Comparison of ENCODE assay signal across 12 cellular contexts in genomic region chr2:183998041-183998796, GRCh38.
A peak's percentile ranks its signal among the peaks of the same experiment; 100 is the strongest.
DNase-seq lines count a peak whose midpoint lies in the region; ATAC-seq and TF ChIP-seq lines count a peak whose summit lies in the region.
"Had no signal": no experiment of that assay in that cellular context is flagged by ENCODE, and none has a peak within 500 bp of the region (broad histone marks: within the 10 kb centered on the region; RNA-seq: fewer than 3 reads in every experiment).

No MANE protein-coding gene starts in this region.

- H3K9ac ChIP-seq in KMS-11 (peak overlapping the region; percentile 3; the same call in 1 of the 2 replicates), Karpas-422 (ENCODE audit: low read length) (no peak overlapping the region)

- no peaks in the 10 kb centered on the region; the same call in 1 of the 2 replicates for H3K9me2 ChIP-seq in Karpas-422 (replicated peaks; ENCODE audit: insufficient read depth, low read length)

- ATAC-seq in HG02973 (IDR thresholded peaks at IDR 0.05; ENCODE audit: unreplicated experiment) = peak; percentile 97
- no peak for ATAC-seq in naive thymus-derived CD8-positive, alpha-beta T cell
- ATAC-seq: activated CD8-positive, alpha-beta T cell treated with anti-CD3 and anti-CD28 coated beads for 36 hours; natural killer cell treated with Interleukin-12 subunit alpha and Interleukin-12 subunit beta and Interleukin-15 and Interleukin-18, amount 100 ng/mL, for 72 hours had no signal

- H3K4me3 Mint-ChIP-seq in naive thymus-derived CD8-positive, alpha-beta T cell = no peak overlapping the region
- H3K4me3 Mint-ChIP-seq: activated CD8-positive, alpha-beta T cell treated with anti-CD3 and anti-CD28 coated beads for 36 hours; natural killer cell treated with Interleukin-12 subunit alpha and Interleukin-12 subunit beta and Interleukin-15 and Interleukin-18, amount 100 ng/mL, for 72 hours had no signal

- peaks cover 0 to 2% (median 0%) of the 10 kb centered on the region in 4 donors for H3K4me1 Mint-ChIP-seq in naive thymus-derived CD8-positive, alpha-beta T cell

- no peaks in the 10 kb centered on the region for H3K36me3 ChIP-seq in KMS-11 (ENCODE audit: insufficient read depth)
- no peaks in the 10 kb centered on the region for H3K36me3 ChIP-seq in Karpas-422 (ENCODE audit: insufficient read depth, low read length)
- H3K36me3 ChIP-seq: adrenal gland had no signal

- POLR2A ChIA-PET in naive thymus-derived CD8-positive, alpha-beta T cell (lab: Charles Lee) = no interaction called here

- H3K36me3 Mint-ChIP-seq in naive thymus-derived CD8-positive, alpha-beta T cell = no peaks in the 10 kb centered on the region
- H3K36me3 Mint-ChIP-seq: natural killer cell treated with Interleukin-12 subunit alpha and Interleukin-12 subunit beta and Interleukin-15 and Interleukin-18, amount 100 ng/mL, for 72 hours had no signal

- no peaks in the 10 kb centered on the region for H3K9me3 ChIP-seq in Karpas-422 (ENCODE audit: low read length)
- H3K9me3 ChIP-seq: adrenal gland had no signal

- peak overlapping the region; percentile 63 for H3K27ac ChIP-seq in KMS-11
- H3K27ac ChIP-seq in Karpas-422 (ENCODE audit: low read length) = no peak overlapping the region
- H3K27ac ChIP-seq: adrenal gland had no signal

- DNase-seq in GM13977 (ENCODE audit: low spot score) = peak; percentile 9
- DNase-seq in GM20000 (ENCODE audit: low spot score) = peak; percentile 20
- DNase-seq in NCI-H1048 (lab: John Stamatoyannopoulos, UW) = no peak
- no peak for DNase-seq in naive thymus-derived CD8-positive, alpha-beta T cell
- DNase-seq in Karpas-422 = no peak
- DNase-seq in activated gamma-delta T cell (lab: John Stamatoyannopoulos, UW) = no peak
- DNase-seq: activated CD8-positive, alpha-beta T cell treated with anti-CD3 and anti-CD28 coated beads for 36 hours; adrenal gland; NCI-H2171 had no signal

- H3K79me2 ChIP-seq in KMS-11 (ENCODE audit: insufficient read depth, low read depth) (no peaks in the 10 kb centered on the region), Karpas-422 (ENCODE audit: low read length) (no peaks in the 10 kb centered on the region)

- no peaks in the 10 kb centered on the region for H3K27me3 ChIP-seq in KMS-11 (ENCODE audit: insufficient read depth, low read depth)
- H3K27me3 ChIP-seq in Karpas-422 (ENCODE audit: low read length) = no peaks in the 10 kb centered on the region
- H3K27me3 ChIP-seq: adrenal gland had no signal

- no peak overlapping the region for H3K27ac Mint-ChIP-seq in naive thymus-derived CD8-positive, alpha-beta T cell
- H3K27ac Mint-ChIP-seq: activated CD8-positive, alpha-beta T cell treated with anti-CD3 and anti-CD28 coated beads for 36 hours; natural killer cell treated with Interleukin-12 subunit alpha and Interleukin-12 subunit beta and Interleukin-15 and Interleukin-18, amount 100 ng/mL, for 72 hours had no signal

- H4K20me1 ChIP-seq in KMS-11 (ENCODE audit: insufficient read depth) (no peaks in the 10 kb centered on the region), Karpas-422 (ENCODE audit: insufficient read depth, low read depth, low read length) (no peaks in the 10 kb centered on the region)

- no peaks in the 10 kb centered on the region for H3K27me3 Mint-ChIP-seq in naive thymus-derived CD8-positive, alpha-beta T cell
- H3K27me3 Mint-ChIP-seq: activated CD8-positive, alpha-beta T cell treated with anti-CD3 and anti-CD28 coated beads for 36 hours; natural killer cell treated with Interleukin-12 subunit alpha and Interleukin-12 subunit beta and Interleukin-15 and Interleukin-18, amount 100 ng/mL, for 72 hours had no signal

- H3K4me1 ChIP-seq in KMS-11 (ENCODE audit: low read depth, poor library complexity, severe bottlenecking) (peaks cover 73% of the 10 kb centered on the region), Karpas-422 (ENCODE audit: low read length) (no peaks in the 10 kb centered on the region)
- H3K4me1 ChIP-seq: adrenal gland had no signal

- TF ChIP-seq CTCF in GM13977 (IDR thresholded peaks at IDR 0.05; ENCODE audit: extremely low read depth, insufficient read depth, missing control alignments) (no peak), GM20000 (IDR thresholded peaks at IDR 0.05; ENCODE audit: extremely low read depth, missing control alignments) (no peak), KMS-11 (conservative IDR thresholded peaks at IDR 0.05; ENCODE audit: low read depth, low read length) (no peak)

- peaks cover 0 to 9% (median 0%) of the 10 kb centered on the region in 9 donors for H3K9me3 Mint-ChIP-seq in naive thymus-derived CD8-positive, alpha-beta T cell
- H3K9me3 Mint-ChIP-seq: activated CD8-positive, alpha-beta T cell treated with anti-CD3 and anti-CD28 coated beads for 36 hours had no signal

- peak overlapping the region; percentile 58 for H3K4me2 ChIP-seq in KMS-11
- no peak overlapping the region for H3K4me2 ChIP-seq in Karpas-422 (ENCODE audit: low read depth, low read length, poor library complexity, severe bottlenecking)

- peak overlapping the region; percentile 5; the same call in 1 of the 2 replicates for H2AFZ ChIP-seq in KMS-11 (ENCODE audit: low read depth)
- no peak overlapping the region for H2AFZ ChIP-seq in Karpas-422 (ENCODE audit: low read length)

- in situ Hi-C loops in GM13977 (cut with MboI; ENCODE audit: low pct_unique_long_range_greater_than_20kb, low sequenced_read_pairs, unreplicated experiment) = no loop called here

- H3K4me3 ChIP-seq in KMS-11 (IDR thresholded peaks at IDR 0.05; ENCODE audit: insufficient read depth, low read depth, low read length) (no peak overlapping the region), Karpas-422 (ENCODE audit: low read length) (no peak overlapping the region)
- H3K4me3 ChIP-seq: adrenal gland had no signal

Comparison
In these comparisons a context has a peak if more than half of its experiments do, and no peak if none do; other contexts are left out.
1. DNase-seq: peak in GM13977 (single experiment) and GM20000 (single experiment); none in NCI-H1048 (single experiment), naive thymus-derived CD8-positive, alpha-beta T cell (0 of 10), Karpas-422 (single experiment) and activated gamma-delta T cell (single experiment).